Comparison of ENCODE assay signal across 1 cellular context in genomic region chr1:35448344-35448801, GRCh38.
TF ChIP-seq lines count a peak whose summit lies in the region.

No MANE protein-coding gene starts in this region.

TF ChIP-seq in K562, 482 proteins besides CTCF, POLR2A, EP300 and RAD21 (continued from another document):
- TF ChIP-seq THRA (IDR thresholded peaks at IDR 0.05) = no peak
TF ChIP-seq in K562: peak in this region for 1.
